Comparison of ENCODE assay signal across 1 cellular context in genomic region chr5:14143843-14144585, GRCh38.
TF ChIP-seq lines count a peak whose summit lies in the region.

No MANE protein-coding gene starts in this region.

TF ChIP-seq in HepG2, 621 proteins besides CTCF, POLR2A, EP300 and RAD21 (continued from another document and continues in another):
- TF ChIP-seq, protein P1, sequence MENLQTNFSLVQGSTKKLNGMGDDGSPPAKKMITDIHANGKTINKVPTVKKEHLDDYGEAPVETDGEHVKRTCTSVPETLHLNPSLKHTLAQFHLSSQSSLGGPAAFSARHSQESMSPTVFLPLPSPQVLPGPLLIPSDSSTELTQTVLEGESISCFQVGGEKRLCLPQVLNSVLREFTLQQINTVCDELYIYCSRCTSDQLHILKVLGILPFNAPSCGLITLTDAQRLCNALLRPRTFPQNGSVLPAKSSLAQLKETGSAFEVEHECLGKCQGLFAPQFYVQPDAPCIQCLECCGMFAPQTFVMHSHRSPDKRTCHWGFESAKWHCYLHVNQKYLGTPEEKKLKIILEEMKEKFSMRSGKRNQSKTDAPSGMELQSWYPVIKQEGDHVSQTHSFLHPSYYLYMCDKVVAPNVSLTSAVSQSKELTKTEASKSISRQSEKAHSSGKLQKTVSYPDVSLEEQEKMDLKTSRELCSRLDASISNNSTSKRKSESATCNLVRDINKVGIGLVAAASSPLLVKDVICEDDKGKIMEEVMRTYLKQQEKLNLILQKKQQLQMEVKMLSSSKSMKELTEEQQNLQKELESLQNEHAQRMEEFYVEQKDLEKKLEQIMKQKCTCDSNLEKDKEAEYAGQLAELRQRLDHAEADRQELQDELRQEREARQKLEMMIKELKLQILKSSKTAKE (CRISPR knock-in tag; IDR thresholded peaks at IDR 0.05; ENCODE audit: borderline replicate concordance): no peak
- TF ChIP-seq, protein P2, sequence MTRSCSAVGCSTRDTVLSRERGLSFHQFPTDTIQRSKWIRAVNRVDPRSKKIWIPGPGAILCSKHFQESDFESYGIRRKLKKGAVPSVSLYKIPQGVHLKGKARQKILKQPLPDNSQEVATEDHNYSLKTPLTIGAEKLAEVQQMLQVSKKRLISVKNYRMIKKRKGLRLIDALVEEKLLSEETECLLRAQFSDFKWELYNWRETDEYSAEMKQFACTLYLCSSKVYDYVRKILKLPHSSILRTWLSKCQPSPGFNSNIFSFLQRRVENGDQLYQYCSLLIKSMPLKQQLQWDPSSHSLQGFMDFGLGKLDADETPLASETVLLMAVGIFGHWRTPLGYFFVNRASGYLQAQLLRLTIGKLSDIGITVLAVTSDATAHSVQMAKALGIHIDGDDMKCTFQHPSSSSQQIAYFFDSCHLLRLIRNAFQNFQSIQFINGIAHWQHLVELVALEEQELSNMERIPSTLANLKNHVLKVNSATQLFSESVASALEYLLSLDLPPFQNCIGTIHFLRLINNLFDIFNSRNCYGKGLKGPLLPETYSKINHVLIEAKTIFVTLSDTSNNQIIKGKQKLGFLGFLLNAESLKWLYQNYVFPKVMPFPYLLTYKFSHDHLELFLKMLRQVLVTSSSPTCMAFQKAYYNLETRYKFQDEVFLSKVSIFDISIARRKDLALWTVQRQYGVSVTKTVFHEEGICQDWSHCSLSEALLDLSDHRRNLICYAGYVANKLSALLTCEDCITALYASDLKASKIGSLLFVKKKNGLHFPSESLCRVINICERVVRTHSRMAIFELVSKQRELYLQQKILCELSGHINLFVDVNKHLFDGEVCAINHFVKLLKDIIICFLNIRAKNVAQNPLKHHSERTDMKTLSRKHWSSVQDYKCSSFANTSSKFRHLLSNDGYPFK (CRISPR knock-in tag; IDR thresholded peaks at IDR 0.05; ENCODE audit: borderline replicate concordance): no peak
- no peak for TF ChIP-seq ZNF205 (CRISPR knock-in tag; IDR thresholded peaks at IDR 0.05)
- no peak for TF ChIP-seq SNAI1 (CRISPR knock-in tag; IDR thresholded peaks at IDR 0.05; ENCODE audit: borderline replicate concordance)
- TF ChIP-seq BCLAF1 (IDR thresholded peaks at IDR 0.05): no peak
- no peak for TF ChIP-seq KDM5B (CRISPR knock-in tag; IDR thresholded peaks at IDR 0.05; ENCODE audit: borderline replicate concordance)
- no peak for TF ChIP-seq FOXK2 (IDR thresholded peaks at IDR 0.05)
- TF ChIP-seq KMT2B (CRISPR knock-in tag; IDR thresholded peaks at IDR 0.05): no peak
- no peak for TF ChIP-seq BRD4 (CRISPR knock-in tag; IDR thresholded peaks at IDR 0.05)
- no peak for TF ChIP-seq MIXL1 (CRISPR knock-in tag; IDR thresholded peaks at IDR 0.05)
- TF ChIP-seq, protein P3, sequence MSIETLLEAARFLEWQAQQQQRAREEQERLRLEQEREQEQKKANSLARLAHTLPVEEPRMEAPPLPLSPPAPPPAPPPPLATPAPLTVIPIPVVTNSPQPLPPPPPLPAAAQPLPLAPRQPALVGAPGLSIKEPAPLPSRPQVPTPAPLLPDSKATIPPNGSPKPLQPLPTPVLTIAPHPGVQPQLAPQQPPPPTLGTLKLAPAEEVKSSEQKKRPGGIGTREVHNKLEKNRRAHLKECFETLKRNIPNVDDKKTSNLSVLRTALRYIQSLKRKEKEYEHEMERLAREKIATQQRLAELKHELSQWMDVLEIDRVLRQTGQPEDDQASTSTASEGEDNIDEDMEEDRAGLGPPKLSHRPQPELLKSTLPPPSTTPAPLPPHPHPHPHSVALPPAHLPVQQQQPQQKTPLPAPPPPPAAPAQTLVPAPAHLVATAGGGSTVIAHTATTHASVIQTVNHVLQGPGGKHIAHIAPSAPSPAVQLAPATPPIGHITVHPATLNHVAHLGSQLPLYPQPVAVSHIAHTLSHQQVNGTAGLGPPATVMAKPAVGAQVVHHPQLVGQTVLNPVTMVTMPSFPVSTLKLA (IDR thresholded peaks at IDR 0.05): no peak
- no peak for TF ChIP-seq PHF8 (CRISPR knock-in tag; IDR thresholded peaks at IDR 0.05)
- TF ChIP-seq KLF15 (CRISPR knock-in tag; IDR thresholded peaks at IDR 0.05; ENCODE audit: borderline replicate concordance): no peak
- TF ChIP-seq ZNF225 (CRISPR knock-in tag; IDR thresholded peaks at IDR 0.05): no peak
- TF ChIP-seq MAF1 (CRISPR knock-in tag; IDR thresholded peaks at IDR 0.05; ENCODE audit: borderline replicate concordance): no peak
- no peak for TF ChIP-seq ZSCAN12 (CRISPR knock-in tag; IDR thresholded peaks at IDR 0.05)
- TF ChIP-seq HINFP (CRISPR knock-in tag; IDR thresholded peaks at IDR 0.05; ENCODE audit: low read depth): no peak
- no peak for TF ChIP-seq MAFF (IDR thresholded peaks at IDR 0.05; ENCODE audit: low read depth, low read length)
- TF ChIP-seq SOX5 (CRISPR knock-in tag; IDR thresholded peaks at IDR 0.05; ENCODE audit: borderline replicate concordance): no peak
- peak; percentile 64 for TF ChIP-seq HNRNPLL (IDR thresholded peaks at IDR 0.05; ENCODE audit: low read depth, low read length, poor library complexity, severe bottlenecking)
- TF ChIP-seq JUNB (CRISPR knock-in tag; IDR thresholded peaks at IDR 0.05; ENCODE audit: borderline replicate concordance): no peak
- TF ChIP-seq AGO2 (optimal IDR thresholded peaks at IDR 0.05; ENCODE audit: low read depth, low read length): peak; percentile 51
- TF ChIP-seq ZFP36L2 (CRISPR knock-in tag; IDR thresholded peaks at IDR 0.05): no peak
- TF ChIP-seq, protein P4, sequence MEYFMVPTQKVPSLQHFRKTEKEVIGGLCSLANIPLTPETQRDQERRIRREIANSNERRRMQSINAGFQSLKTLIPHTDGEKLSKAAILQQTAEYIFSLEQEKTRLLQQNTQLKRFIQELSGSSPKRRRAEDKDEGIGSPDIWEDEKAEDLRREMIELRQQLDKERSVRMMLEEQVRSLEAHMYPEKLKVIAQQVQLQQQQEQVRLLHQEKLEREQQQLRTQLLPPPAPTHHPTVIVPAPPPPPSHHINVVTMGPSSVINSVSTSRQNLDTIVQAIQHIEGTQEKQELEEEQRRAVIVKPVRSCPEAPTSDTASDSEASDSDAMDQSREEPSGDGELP (IDR thresholded peaks at IDR 0.05; ENCODE audit: borderline replicate concordance, low read depth): peak; percentile 23; the same call in 1 of the 2 replicates
- no peak for TF ChIP-seq HOXA7 (CRISPR knock-in tag; IDR thresholded peaks at IDR 0.05)
- TF ChIP-seq EHMT2 (IDR thresholded peaks at IDR 0.05; ENCODE audit: borderline replicate concordance, low read depth, low read length): no peak
- TF ChIP-seq RXRA (CRISPR knock-in tag; IDR thresholded peaks at IDR 0.05): peak; percentile 33; the same call in 1 of the 2 replicates
- no peak for TF ChIP-seq JARID2 (CRISPR knock-in tag; IDR thresholded peaks at IDR 0.05; ENCODE audit: insufficient replicate concordance)
- TF ChIP-seq TAF1 (CRISPR knock-in tag; IDR thresholded peaks at IDR 0.05): peak; percentile 31; the same call in 1 of the 2 replicates
- TF ChIP-seq YEATS4 (CRISPR knock-in tag; IDR thresholded peaks at IDR 0.05; ENCODE audit: borderline replicate concordance): no peak; the same call in 1 of the 2 replicates
- no peak for TF ChIP-seq FOXM1 (CRISPR knock-in tag; IDR thresholded peaks at IDR 0.05)
- TF ChIP-seq RNF219 (CRISPR knock-in tag; IDR thresholded peaks at IDR 0.05): no peak
- no peak for TF ChIP-seq ZNF770 (CRISPR knock-in tag; IDR thresholded peaks at IDR 0.05)
- no peak for TF ChIP-seq AHDC1 (CRISPR knock-in tag; IDR thresholded peaks at IDR 0.05; ENCODE audit: borderline replicate concordance)
